Comparison of ENCODE assay signal across 8 cellular contexts in the genomic region with DNA sequence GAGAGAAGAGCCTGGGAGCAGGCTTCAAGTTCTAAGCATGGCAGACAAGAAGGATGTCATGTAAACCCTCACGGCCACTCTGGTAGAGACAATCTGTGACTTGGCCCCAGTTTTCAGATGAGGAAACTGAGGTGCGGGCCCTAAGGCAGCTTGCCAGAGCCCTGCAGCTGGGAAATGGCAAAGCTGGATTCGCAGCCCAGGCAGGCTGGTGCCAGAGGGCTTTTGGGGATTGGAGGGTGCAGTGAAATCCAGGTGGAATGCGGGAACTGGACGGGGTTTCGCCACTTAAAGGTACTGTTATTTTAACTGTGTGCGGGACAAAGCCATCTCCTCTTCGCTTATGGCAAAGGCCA. TPM values are rescaled to one million over a fixed set of nuclear protein-coding genes. Genes with fewer than 3 reads are reported as not detected.
A peak's percentile ranks its signal among the peaks of the same experiment; 100 is the strongest.
DNase-seq lines count a peak whose midpoint lies in the region; ATAC-seq and TF ChIP-seq lines count a peak whose summit lies in the region.

No MANE protein-coding gene starts in this region.

- DNase-seq in activated CD8-positive, alpha-beta T cell treated with anti-CD3 and anti-CD28 coated beads for 36 hours: no peak
- DNase-seq in activated CD8-positive, alpha-beta T cell treated with anti-CD3 and anti-CD28 coated beads, Interleukin-2, amount 10 ng/mL, durations not matched to agents 7 days and 5 days: no peak
- no peak for DNase-seq in activated naive CD8-positive, alpha-beta T cell treated with anti-CD3 and anti-CD28 coated beads for 36 hours
- DNase-seq in tibial nerve (ENCODE audit: low spot score in 2 of 2): no peak
- no peak for DNase-seq in DMS53 treated with DMSO at 0.1 percent for 48 hours (lab: John Stamatoyannopoulos, UW; ENCODE audit: unreplicated experiment)
- DNase-seq in ACHN: no peak
- no peak for DNase-seq in NCI-H1930 (lab: John Stamatoyannopoulos, UW)

- TF ChIP-seq EP300 in tibial nerve (IDR thresholded peaks at IDR 0.05): no peak

- no peak for TF ChIP-seq CTCF in activated CD8-positive, alpha-beta T cell treated with anti-CD3 and anti-CD28 coated beads for 36 hours (IDR thresholded peaks at IDR 0.05)
- TF ChIP-seq CTCF in tibial nerve (IDR thresholded peaks at IDR 0.05): no peak

- H3K4me1 ChIP-seq in tibial nerve: peaks cover 0 to 37% (median 17%) of the 10 kb centered on the region in 4 donors

- peaks cover 17% of the 10 kb centered on the region for H3K27me3 Mint-ChIP-seq in activated CD8-positive, alpha-beta T cell treated with anti-CD3 and anti-CD28 coated beads for 36 hours
- peaks cover 5% of the 10 kb centered on the region for H3K27me3 Mint-ChIP-seq in activated CD8-positive, alpha-beta T cell treated with anti-CD3 and anti-CD28 coated beads, Interleukin-2, amount 10 ng/mL, durations not matched to agents 7 days and 5 days (ENCODE audit: low read depth)
- peaks cover 28% of the 10 kb centered on the region for H3K27me3 Mint-ChIP-seq in activated naive CD8-positive, alpha-beta T cell treated with anti-CD3 and anti-CD28 coated beads for 36 hours

- H3K4me3 ChIP-seq in tibial nerve: peak overlapping the region in 3 of 4 donors; percentile 40 to 65 (median 58)

- H3K27ac Mint-ChIP-seq in activated CD8-positive, alpha-beta T cell treated with anti-CD3 and anti-CD28 coated beads for 36 hours: peak overlapping the region; percentile 11
- H3K27ac Mint-ChIP-seq in activated CD8-positive, alpha-beta T cell treated with anti-CD3 and anti-CD28 coated beads, Interleukin-2, amount 10 ng/mL, durations not matched to agents 7 days and 5 days: no peak overlapping the region
- peak overlapping the region; percentile 38 for H3K27ac Mint-ChIP-seq in activated naive CD8-positive, alpha-beta T cell treated with anti-CD3 and anti-CD28 coated beads for 36 hours

- H3K36me3 ChIP-seq in tibial nerve: peaks cover 0 to 6% (median 0%) of the 10 kb centered on the region in 3 donors

- no peaks in the 10 kb centered on the region for H3K36me3 Mint-ChIP-seq in activated CD8-positive, alpha-beta T cell treated with anti-CD3 and anti-CD28 coated beads for 36 hours (ENCODE audit: low read depth)
- H3K36me3 Mint-ChIP-seq in activated CD8-positive, alpha-beta T cell treated with anti-CD3 and anti-CD28 coated beads, Interleukin-2, amount 10 ng/mL, durations not matched to agents 7 days and 5 days (ENCODE audit: low read depth): no peaks in the 10 kb centered on the region
- no peaks in the 10 kb centered on the region for H3K36me3 Mint-ChIP-seq in activated naive CD8-positive, alpha-beta T cell treated with anti-CD3 and anti-CD28 coated beads for 36 hours

- no peak for ATAC-seq in activated CD8-positive, alpha-beta T cell treated with anti-CD3 and anti-CD28 coated beads for 36 hours
- ATAC-seq in activated CD8-positive, alpha-beta T cell treated with anti-CD3 and anti-CD28 coated beads, Interleukin-2, amount 10 ng/mL, durations not matched to agents 7 days and 5 days: no peak

- WGBS in tibial nerve, 2 donors: 10 to 17% methylated on average over 8 of the region's 8 CpGs

- H3K27me3 ChIP-seq in layer of hippocampus (ENCODE audit: control insufficient read depth, insufficient read depth, low read length): no peaks in the 10 kb centered on the region
- H3K27me3 ChIP-seq in tibial nerve: no peaks in the 10 kb centered on the region

- POLR2A ChIA-PET in activated CD8-positive, alpha-beta T cell treated with anti-CD3 and anti-CD28 coated beads for 36 hours (lab: Charles Lee): no interaction called here
- POLR2A ChIA-PET in activated CD8-positive, alpha-beta T cell treated with anti-CD3 and anti-CD28 coated beads, Interleukin-2, amount 10 ng/mL, durations not matched to agents 7 days and 5 days (lab: Charles Lee): no interaction called here

- intact Hi-C loops in activated CD8-positive, alpha-beta T cell treated with anti-CD3 and anti-CD28 coated beads for 36 hours (cut with micrococcal nuclease): loop anchor here (10.0 kb wide), 1 partner anchor 222 kb away; no protein-coding TSS in a partner anchor

- CTCF ChIA-PET in activated CD8-positive, alpha-beta T cell treated with anti-CD3 and anti-CD28 coated beads for 36 hours (lab: Charles Lee): interaction anchor here (2.9 kb wide), 1 partner anchor 112 kb away, joined by 25 read pairs; no protein-coding TSS in a partner anchor
- CTCF ChIA-PET in activated CD8-positive, alpha-beta T cell treated with anti-CD3 and anti-CD28 coated beads, Interleukin-2, amount 10 ng/mL, durations not matched to agents 7 days and 5 days (lab: Charles Lee): interaction anchor here (2.2 kb wide), 1 partner anchor 114 kb away, joined by 13 read pairs; no protein-coding TSS in a partner anchor

- H3K9me3 Mint-ChIP-seq in activated CD8-positive, alpha-beta T cell treated with anti-CD3 and anti-CD28 coated beads for 36 hours: no peaks in the 10 kb centered on the region
- H3K9me3 Mint-ChIP-seq in activated CD8-positive, alpha-beta T cell treated with anti-CD3 and anti-CD28 coated beads, Interleukin-2, amount 10 ng/mL, durations not matched to agents 7 days and 5 days (ENCODE audit: insufficient read depth): no peaks in the 10 kb centered on the region
- no peaks in the 10 kb centered on the region for H3K9me3 Mint-ChIP-seq in activated naive CD8-positive, alpha-beta T cell treated with anti-CD3 and anti-CD28 coated beads for 36 hours

- H3K27ac ChIP-seq in layer of hippocampus (ENCODE audit: low read depth, low read length) (peak overlapping the region; percentile 66), tibial nerve (peak overlapping the region; percentile 85 to 94 (median 90))

- TF ChIP-seq POLR2A in tibial nerve (IDR thresholded peaks at IDR 0.05): no peak

- no peak overlapping the region for H3K4me3 Mint-ChIP-seq in activated CD8-positive, alpha-beta T cell treated with anti-CD3 and anti-CD28 coated beads for 36 hours
- H3K4me3 Mint-ChIP-seq in activated CD8-positive, alpha-beta T cell treated with anti-CD3 and anti-CD28 coated beads, Interleukin-2, amount 10 ng/mL, durations not matched to agents 7 days and 5 days: no peak overlapping the region
- no peak overlapping the region for H3K4me3 Mint-ChIP-seq in activated naive CD8-positive, alpha-beta T cell treated with anti-CD3 and anti-CD28 coated beads for 36 hours

- H3K9me3 ChIP-seq in tibial nerve: no peaks in the 10 kb centered on the region

- in situ Hi-C loops in ACHN (cut with HindIII; ENCODE audit: low pct_ligation_motif_present, low pct_unique_long_range_greater_than_20kb, low sequenced_read_pairs): no loop called here

- peaks cover 8% of the 10 kb centered on the region for H3K4me1 Mint-ChIP-seq in activated CD8-positive, alpha-beta T cell treated with anti-CD3 and anti-CD28 coated beads for 36 hours (ENCODE audit: low read depth)
- H3K4me1 Mint-ChIP-seq in activated CD8-positive, alpha-beta T cell treated with anti-CD3 and anti-CD28 coated beads, Interleukin-2, amount 10 ng/mL, durations not matched to agents 7 days and 5 days (ENCODE audit: low read depth): peaks cover 11% of the 10 kb centered on the region
- peaks cover 9% of the 10 kb centered on the region for H3K4me1 Mint-ChIP-seq in activated naive CD8-positive, alpha-beta T cell treated with anti-CD3 and anti-CD28 coated beads for 36 hours

RNA-seq across cellular contexts. Expression of a gene that starts 0.5 kb away (rescaled TPM):
- under 1 TPM; 0.56 to 0.67 TPM for total RNA-seq in activated CD8-positive, alpha-beta T cell treated with anti-CD3 and anti-CD28 coated beads for 36 hours
- total RNA-seq in activated CD8-positive, alpha-beta T cell treated with anti-CD3 and anti-CD28 coated beads, Interleukin-2, amount 10 ng/mL, durations not matched to agents 7 days and 5 days: under 1 TPM; 0.24 to 0.26 TPM
- 1 to 10 TPM in 1 of 2 experiments, under 1 TPM in 1; 0.92 to 1.8 TPM for total RNA-seq in activated naive CD8-positive, alpha-beta T cell treated with anti-CD3 and anti-CD28 coated beads for 36 hours
- 10 to 100 TPM in 2 of 4 donors, 1 to 10 TPM in 2; 6.7 to 27.7 (median 10.3) TPM for total RNA-seq in tibial nerve

RNA-seq across cellular contexts. Expression of a gene that starts 15.5 kb away (rescaled TPM):
- not detected for total RNA-seq in activated CD8-positive, alpha-beta T cell treated with anti-CD3 and anti-CD28 coated beads for 36 hours
- not detected for total RNA-seq in activated CD8-positive, alpha-beta T cell treated with anti-CD3 and anti-CD28 coated beads, Interleukin-2, amount 10 ng/mL, durations not matched to agents 7 days and 5 days
- total RNA-seq in activated naive CD8-positive, alpha-beta T cell treated with anti-CD3 and anti-CD28 coated beads for 36 hours: not detected
- under 1 TPM in 1 of 4 donors, not detected in 3; 0.90 TPM for total RNA-seq in tibial nerve

RNA-seq across cellular contexts. Expression of a gene that starts 53.6 kb away (rescaled TPM):
- 1 to 10 TPM; 3.5 to 3.7 TPM for total RNA-seq in activated CD8-positive, alpha-beta T cell treated with anti-CD3 and anti-CD28 coated beads for 36 hours
- 1 to 10 TPM; 4.2 to 4.3 TPM for total RNA-seq in activated CD8-positive, alpha-beta T cell treated with anti-CD3 and anti-CD28 coated beads, Interleukin-2, amount 10 ng/mL, durations not matched to agents 7 days and 5 days
- 1 to 10 TPM; 2.4 TPM for total RNA-seq in activated naive CD8-positive, alpha-beta T cell treated with anti-CD3 and anti-CD28 coated beads for 36 hours
- 10 to 100 TPM; 19.0 to 26.7 (median 23.0) TPM for total RNA-seq in tibial nerve
